ENCODE assay signal across 18 cellular contexts in genomic region chr2:33168973-33169372, GRCh38.
"Had no signal": no experiment of that assay in that cellular context is flagged by ENCODE, and none has a peak within 500 bp of the region (broad histone marks: within the 10 kb centered on the region; RNA-seq: fewer than 3 reads in every experiment).

No MANE protein-coding gene starts in this region.

- H3K36me3 ChIP-seq: esophagus muscularis mucosa, neural progenitor cell, pancreas, sigmoid colon, stomach had no signal

- H3K27me3 ChIP-seq: esophagus muscularis mucosa, neural progenitor cell, pancreas, sigmoid colon, stomach, testis had no signal

- H3K9me3 Mint-ChIP-seq: activated CD4-positive, alpha-beta memory T cell treated with anti-CD3 and anti-CD28 coated beads for 36 hours; activated naive CD4-positive, alpha-beta T cell treated with anti-CD3 and anti-CD28 coated beads for 36 hours; activated naive CD8-positive, alpha-beta T cell treated with anti-CD3 and anti-CD28 coated beads, Interleukin-2, amount 50 U/mL, for 24 hours; activated T-helper 2 cell treated with anti-CD3 and anti-CD28 coated beads, Interferon-gamma antibody, Interleukin-2, Interleukin-4, amounts not matched to agents 10 μg/mL and 5 μg/mL and 100 μg/mL, durations not matched to agents 14 hours and 24 hours and 36 hours; neural progenitor cell had no signal

- H3K4me1 Mint-ChIP-seq: activated CD8-positive, alpha-beta memory T cell treated with anti-CD3 and anti-CD28 coated beads, Interleukin-2, amount 10 ng/mL, durations not matched to agents 7 days and 5 days; activated naive CD8-positive, alpha-beta T cell treated with anti-CD3 and anti-CD28 coated beads, Interleukin-2, amount 50 U/mL, for 24 hours; neural progenitor cell had no signal

- H3K9me3 ChIP-seq: esophagus muscularis mucosa, pancreas, sigmoid colon, stomach, testis had no signal

- H3K4me1 ChIP-seq: neural progenitor cell, pancreas had no signal

- DNase-seq: activated CD4-positive, alpha-beta memory T cell treated with anti-CD3 and anti-CD28 coated beads for 36 hours; activated CD4-positive, alpha-beta T cell treated with anti-CD3 and anti-CD28 coated beads for 1 hour; activated CD8-positive, alpha-beta memory T cell treated with anti-CD3 and anti-CD28 coated beads, Interleukin-2, amount 10 ng/mL, durations not matched to agents 7 days and 5 days; activated naive CD4-positive, alpha-beta T cell treated with anti-CD3 and anti-CD28 coated beads for 36 hours; activated naive CD8-positive, alpha-beta T cell treated with anti-CD3 and anti-CD28 coated beads, Interleukin-2, amount 50 U/mL, for 24 hours; activated T-cell treated with anti-CD3 and anti-CD28 coated beads, Interleukin-2, amount 50 U/mL, for 1 hour; aorta; hypothalamus; mesendoderm; pancreas; sigmoid colon; stimulated activated CD4-positive, alpha-beta T cell treated with anti-CD3 and anti-CD28 coated beads, Interleukin-12 subunit alpha, Interleukin-12 subunit beta, amount 100 ng/mL, for 4 hours; stimulated activated CD4-positive, alpha-beta T cell treated with anti-CD3 and anti-CD28 coated beads, Interleukin-2, amount 100 ng/mL, for 24 hours; stomach; testis had no signal

- H3K36me3 Mint-ChIP-seq: activated CD4-positive, alpha-beta memory T cell treated with anti-CD3 and anti-CD28 coated beads for 36 hours; activated CD8-positive, alpha-beta memory T cell treated with anti-CD3 and anti-CD28 coated beads, Interleukin-2, amount 10 ng/mL, durations not matched to agents 7 days and 5 days had no signal

- H3K27ac ChIP-seq: esophagus muscularis mucosa, neural progenitor cell, pancreas, stomach had no signal

- ATAC-seq: activated CD8-positive, alpha-beta memory T cell treated with anti-CD3 and anti-CD28 coated beads, Interleukin-2, amount 10 ng/mL, durations not matched to agents 7 days and 5 days; activated naive CD8-positive, alpha-beta T cell treated with anti-CD3 and anti-CD28 coated beads, Interleukin-2, amount 50 U/mL, for 24 hours; pancreas had no signal

- H3K4me3 ChIP-seq: esophagus muscularis mucosa, neural progenitor cell, pancreas, sigmoid colon, stomach, testis had no signal

- H3K4me3 Mint-ChIP-seq: activated CD4-positive, alpha-beta memory T cell treated with anti-CD3 and anti-CD28 coated beads for 36 hours; activated CD8-positive, alpha-beta memory T cell treated with anti-CD3 and anti-CD28 coated beads, Interleukin-2, amount 10 ng/mL, durations not matched to agents 7 days and 5 days; activated naive CD4-positive, alpha-beta T cell treated with anti-CD3 and anti-CD28 coated beads for 36 hours; activated naive CD8-positive, alpha-beta T cell treated with anti-CD3 and anti-CD28 coated beads, Interleukin-2, amount 50 U/mL, for 24 hours; neural progenitor cell had no signal

- H3K27ac Mint-ChIP-seq: activated CD4-positive, alpha-beta memory T cell treated with anti-CD3 and anti-CD28 coated beads for 36 hours; activated CD8-positive, alpha-beta memory T cell treated with anti-CD3 and anti-CD28 coated beads, Interleukin-2, amount 10 ng/mL, durations not matched to agents 7 days and 5 days; activated naive CD4-positive, alpha-beta T cell treated with anti-CD3 and anti-CD28 coated beads for 36 hours; activated naive CD8-positive, alpha-beta T cell treated with anti-CD3 and anti-CD28 coated beads, Interleukin-2, amount 50 U/mL, for 24 hours; activated T-helper 2 cell treated with anti-CD3 and anti-CD28 coated beads, Interferon-gamma antibody, Interleukin-2, Interleukin-4, amounts not matched to agents 10 μg/mL and 5 μg/mL and 100 μg/mL, durations not matched to agents 14 hours and 24 hours and 36 hours; neural progenitor cell had no signal
